In the genomic region with DNA sequence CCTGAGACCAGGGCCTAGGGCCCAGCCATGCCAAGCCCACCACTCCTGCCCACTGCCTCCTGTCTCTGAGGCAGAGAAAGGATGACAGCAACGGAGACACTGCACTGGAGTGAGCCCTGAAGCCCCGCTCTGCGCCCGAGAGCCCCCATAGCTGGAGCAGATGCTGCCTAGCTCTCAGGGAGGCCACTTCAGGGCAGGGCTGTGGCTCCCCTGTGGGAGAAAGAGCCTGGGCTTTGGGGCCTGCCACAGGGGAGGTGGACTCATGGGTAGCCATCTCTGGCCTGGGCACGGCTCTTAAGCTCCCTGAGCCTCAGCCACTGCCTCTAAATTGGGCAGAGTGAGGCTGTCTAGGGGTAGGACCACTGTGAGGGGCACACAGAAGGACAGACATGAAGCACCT, we compare ENCODE assay signal across 6 cellular contexts.
"Had no signal": no experiment of that assay in that cellular context is flagged by ENCODE, and none has a peak within 500 bp of the region (broad histone marks: within the 10 kb centered on the region; RNA-seq: fewer than 3 reads in every experiment).

No MANE protein-coding gene starts in this region.

- H2AFZ ChIP-seq: GM23338 had no signal

- DNase-seq: H9, HCEC 1CT had no signal

- H3K4me3 Mint-ChIP-seq: GM23338, H9 had no signal

- H3K4me2 ChIP-seq: GM23338 had no signal

- H3K27ac Mint-ChIP-seq: GM23338 had no signal

- H3K9me3 Mint-ChIP-seq: H9 had no signal

- ATAC-seq: GM23338, HepG2, K562 had no signal

- H3K4me3 ChIP-seq: GM23338, K562 had no signal

- H3K27ac ChIP-seq: HL-60 had no signal
